In genomic region chr1:30412241-30413110, GRCh38 we compare ENCODE assay signal across 15 cellular contexts.
A peak's percentile ranks its signal among the peaks of the same experiment; 100 is the strongest.
DNase-seq lines count a peak whose midpoint lies in the region; ATAC-seq and TF ChIP-seq lines count a peak whose summit lies in the region.
"Had no signal": no experiment of that assay in that cellular context is flagged by ENCODE, and none has a peak within 500 bp of the region (broad histone marks: within the 10 kb centered on the region; RNA-seq: fewer than 3 reads in every experiment).

No MANE protein-coding gene starts in this region.

- H3K4me1 ChIP-seq in vagina (no peaks in the 10 kb centered on the region), SK-N-SH (ENCODE audit: control insufficient read depth in 1 of 2, insufficient read depth in 2 of 2, low read depth in 1 of 2, low read length in 1 of 2) (peaks cover 0 to 9% of the 10 kb centered on the region in 2 experiments; a peak in 2 of 4 replicates)

- no peak overlapping the region for H3K27ac Mint-ChIP-seq in activated naive CD4-positive, alpha-beta T cell treated with anti-CD3 and anti-CD28 coated beads, Interleukin-2, amount 50 U/mL, for 72 hours
- no peak overlapping the region for H3K27ac Mint-ChIP-seq in activated T-helper 17 cell treated with anti-CD3 and anti-CD28 coated beads, Interleukin-2, amount 50 U/mL, for 72 hours
- H3K27ac Mint-ChIP-seq: effector memory CD8-positive, alpha-beta T cell; T-helper 1 cell treated with Interleukin-12 subunit alpha and Interleukin-12 subunit beta and Interleukin-4 antibody, amounts not matched to agents 30 μg/mL and 1 μg/mL, for 36 hours had no signal

- CTCF ChIA-PET in SK-N-SH (lab: Yijun Ruan, JAX): interaction anchor here (0.8 to 1.1 kb wide), 2 partner anchors 10 to 32 kb away, joined by 3 to 4 read pairs; no protein-coding TSS in a partner anchor

- no peak overlapping the region for H2AFZ ChIP-seq in SK-N-SH (ENCODE audit: low read depth)

- no peaks in the 10 kb centered on the region for H3K36me3 Mint-ChIP-seq in activated naive CD4-positive, alpha-beta T cell treated with anti-CD3 and anti-CD28 coated beads, Interleukin-2, amount 50 U/mL, for 72 hours
- no peaks in the 10 kb centered on the region for H3K36me3 Mint-ChIP-seq in activated T-helper 17 cell treated with anti-CD3 and anti-CD28 coated beads, Interleukin-2, amount 50 U/mL, for 72 hours (ENCODE audit: low read depth)

- POLR2A ChIA-PET in SK-N-SH (lab: Yijun Ruan, JAX): no interaction called here

- H3K36me3 ChIP-seq in vagina (no peaks in the 10 kb centered on the region), SK-N-SH (replicated peaks in 1 of 2; ENCODE audit: control insufficient read depth in 1 of 2, insufficient read depth in 2 of 2, low read length in 1 of 2) (no peaks in the 10 kb centered on the region)

- H3K4me3 ChIP-seq in lower leg skin (ENCODE audit: low read depth, poor library complexity, severe bottlenecking) (no peak overlapping the region), vagina (no peak overlapping the region), SK-N-SH (ENCODE audit: low read depth in 2 of 2, low read length in 1 of 2) (no peak overlapping the region)

- TF ChIP-seq EP300 in SK-N-SH (IDR thresholded peaks at IDR 0.05; ENCODE audit: borderline replicate concordance in 1 of 2, low read depth in 1 of 2, low read length in 1 of 2): no peak

- H3K4me2 ChIP-seq in SK-N-SH: no peak overlapping the region

- no peaks in the 10 kb centered on the region for H3K9me3 ChIP-seq in vagina
- no peaks in the 10 kb centered on the region for H3K9me3 ChIP-seq in SK-N-SH

- WGBS in lower leg skin, 2 donors: 59 to 64% methylated on average over 13 of the region's 13 CpGs
- 18% methylated on average over 11 of the region's 13 CpGs for WGBS in SK-N-SH (ENCODE audit: low lambda C conversion rate)

- no peaks in the 10 kb centered on the region for H3K79me2 ChIP-seq in SK-N-SH (ENCODE audit: insufficient read depth)

- no peaks in the 10 kb centered on the region for H3K9me2 ChIP-seq in SK-N-SH

- peaks cover 13% of the 10 kb centered on the region for H3K27me3 Mint-ChIP-seq in activated T-helper 17 cell treated with anti-CD3 and anti-CD28 coated beads, Interleukin-2, amount 50 U/mL, for 72 hours

- no peaks in the 10 kb centered on the region for H3F3A ChIP-seq in SK-N-SH (replicated peaks; ENCODE audit: insufficient read depth)

- H3K4me3 Mint-ChIP-seq in activated T-helper 17 cell treated with anti-CD3 and anti-CD28 coated beads, Interleukin-2, amount 50 U/mL, for 72 hours: no peak overlapping the region
- H3K4me3 Mint-ChIP-seq: effector memory CD8-positive, alpha-beta T cell; T-helper 1 cell treated with Interleukin-12 subunit alpha and Interleukin-12 subunit beta and Interleukin-4 antibody, amounts not matched to agents 30 μg/mL and 1 μg/mL, for 36 hours had no signal

- TF ChIP-seq RAD21 in SK-N-SH (IDR thresholded peaks at IDR 0.05; ENCODE audit: low read length): no peak

- H3K9me3 Mint-ChIP-seq in activated naive CD4-positive, alpha-beta T cell treated with anti-CD3 and anti-CD28 coated beads, Interleukin-2, amount 50 U/mL, for 72 hours: no peaks in the 10 kb centered on the region
- no peaks in the 10 kb centered on the region for H3K9me3 Mint-ChIP-seq in activated T-helper 17 cell treated with anti-CD3 and anti-CD28 coated beads, Interleukin-2, amount 50 U/mL, for 72 hours
- H3K9me3 Mint-ChIP-seq: effector memory CD8-positive, alpha-beta T cell; T-helper 1 cell treated with Interleukin-12 subunit alpha and Interleukin-12 subunit beta and Interleukin-4 antibody, amounts not matched to agents 30 μg/mL and 1 μg/mL, for 36 hours had no signal

- intact Hi-C loops in lower leg skin (cut with DNase I; ENCODE audit: low total_unique reads): no loop called here
- intact Hi-C loops in vagina (cut with DNase I): no loop called here

- no peaks in the 10 kb centered on the region for H3K27me3 ChIP-seq in vagina
- no peaks in the 10 kb centered on the region for H3K27me3 ChIP-seq in SK-N-SH (ENCODE audit: insufficient read depth)

- no peak overlapping the region for H3K27ac ChIP-seq in vagina
- no peak overlapping the region for H3K27ac ChIP-seq in SK-N-SH (ENCODE audit: low read depth in 2 of 2, low read length in 1 of 2)

- no peak for DNase-seq in activated naive CD4-positive, alpha-beta T cell treated with anti-CD3 and anti-CD28 coated beads, Interleukin-2, amount 50 U/mL, for 72 hours (ENCODE audit: low spot score in 2 of 2)
- no peak for DNase-seq in activated naive CD4-positive, alpha-beta T cell (lab: John Stamatoyannopoulos, UW)
- DNase-seq in lower leg skin (ENCODE audit: low spot score in 2 of 2): peak; percentile 12 to 66
- peak; percentile 77 for DNase-seq in vagina (ENCODE audit: extremely low spot score in 2 of 2)
- no peak for DNase-seq in stimulated activated CD4-positive, alpha-beta T cell treated with anti-CD3 and anti-CD28 coated beads, Interleukin-4, amount 100 ng/mL, for 24 hours
- no peak for DNase-seq in SK-N-SH
- DNase-seq in OCI-M2 (lab: John Stamatoyannopoulos, UW; ENCODE audit: unreplicated experiment): no peak
- DNase-seq: effector memory CD8-positive, alpha-beta T cell; hippocampal formation; midbrain; NCI-H1694 treated with DMSO at 0.1 percent for 48 hours; NK-92 treated with Interleukin-12 subunit alpha and Interleukin-12 subunit beta, amount 100 ng/mL, for 24 hours; posterior cingulate gyrus had no signal

- H4K20me1 ChIP-seq in SK-N-SH (ENCODE audit: insufficient read depth): no peaks in the 10 kb centered on the region

- no peak overlapping the region for H3K9ac ChIP-seq in SK-N-SH

- H3K4me1 Mint-ChIP-seq in activated T-helper 17 cell treated with anti-CD3 and anti-CD28 coated beads, Interleukin-2, amount 50 U/mL, for 72 hours: no peaks in the 10 kb centered on the region

- ATAC-seq in activated naive CD4-positive, alpha-beta T cell treated with anti-CD3 and anti-CD28 coated beads, Interleukin-2, amount 50 U/mL, for 72 hours: peak; percentile 41 to 88
- peak; percentile 53 for ATAC-seq in activated T-helper 17 cell treated with anti-CD3 and anti-CD28 coated beads, Interleukin-2, amount 50 U/mL, for 72 hours (replicated peaks)
- ATAC-seq: effector memory CD8-positive, alpha-beta T cell had no signal

- TF ChIP-seq POLR2A in lower leg skin (IDR thresholded peaks at IDR 0.05): no peak
- no peak for TF ChIP-seq POLR2A in vagina (IDR thresholded peaks at IDR 0.05)

- no peak for TF ChIP-seq CTCF in lower leg skin (IDR thresholded peaks at IDR 0.05)
- no peak for TF ChIP-seq CTCF in vagina (IDR thresholded peaks at IDR 0.05)
- no peak for TF ChIP-seq CTCF in SK-N-SH (IDR thresholded peaks at IDR 0.05)

TF ChIP-seq in SK-N-SH, 30 proteins besides CTCF, POLR2A, EP300 and RAD21:
- TF ChIP-seq NFIC (IDR thresholded peaks at IDR 0.05; ENCODE audit: borderline replicate concordance) (no peak), IRF3 (IDR thresholded peaks at IDR 0.05; ENCODE audit: low read depth, low read length) (no peak), FOXM1 (IDR thresholded peaks at IDR 0.05; ENCODE audit: low read depth) (no peak), MAX (IDR thresholded peaks at IDR 0.05; ENCODE audit: low read depth) (no peak), TCF12 (IDR thresholded peaks at IDR 0.05) (no peak), YY1 (IDR thresholded peaks at IDR 0.05; ENCODE audit: low read depth) (no peak), RFX5 (IDR thresholded peaks at IDR 0.05; ENCODE audit: low read length) (no peak), PBX3 (IDR thresholded peaks at IDR 0.05) (no peak)

Comparison
In these comparisons a context has a peak if more than half of its experiments do, and no peak if none do; other contexts are left out.
1. DNase-seq: peak in lower leg skin (2 of 2) and vagina (2 of 2); none in activated naive CD4-positive, alpha-beta T cell treated with anti-CD3 and anti-CD28 coated beads, Interleukin-2, amount 50 U/mL, for 72 hours (0 of 2), activated naive CD4-positive, alpha-beta T cell (0 of 4), stimulated activated CD4-positive, alpha-beta T cell treated with anti-CD3 and anti-CD28 coated beads, Interleukin-4, amount 100 ng/mL, for 24 hours (single experiment), SK-N-SH (single experiment) and OCI-M2 (single experiment).